ENCODE assay signal across 1 cellular context in the genomic region with DNA sequence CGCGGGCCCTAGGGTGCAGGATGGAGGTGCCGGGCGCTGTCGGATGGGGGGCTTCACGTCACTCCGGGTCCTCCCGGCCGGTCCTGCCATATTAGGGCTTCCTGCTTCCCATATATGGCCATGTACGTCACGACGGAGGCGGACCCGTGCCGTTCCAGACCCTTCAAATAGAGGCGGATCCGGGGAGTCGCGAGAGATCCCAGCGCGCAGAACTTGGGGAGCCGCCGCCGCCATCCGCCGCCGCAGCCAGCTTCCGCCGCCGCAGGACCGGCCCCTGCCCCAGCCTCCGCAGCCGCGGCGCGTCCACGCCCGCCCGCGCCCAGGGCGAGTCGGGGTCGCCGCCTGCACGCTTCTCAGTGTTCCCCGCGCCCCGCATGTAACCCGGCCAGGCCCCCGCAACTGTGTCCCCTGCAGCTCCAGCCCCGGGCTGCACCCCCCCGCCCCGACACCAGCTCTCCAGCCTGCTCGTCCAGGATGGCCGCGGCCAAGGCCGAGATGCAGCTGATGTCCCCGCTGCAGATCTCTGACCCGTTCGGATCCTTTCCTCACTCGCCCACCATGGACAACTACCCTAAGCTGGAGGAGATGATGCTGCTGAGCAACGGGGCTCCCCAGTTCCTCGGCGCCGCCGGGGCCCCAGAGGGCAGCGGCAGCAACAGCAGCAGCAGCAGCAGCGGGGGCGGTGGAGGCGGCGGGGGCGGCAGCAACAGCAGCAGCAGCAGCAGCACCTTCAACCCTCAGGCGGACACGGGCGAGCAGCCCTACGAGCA.
TF ChIP-seq lines count a peak whose summit lies in the region.

Gene EGR1, plus strand, starts transcription at position 192 of the 770 bp plus-strand sequence. Its CDS starts 283 bp downstream, at position 475.

TF ChIP-seq in K562, 482 proteins besides CTCF, POLR2A, EP300 and RAD21 (continued from another document and continues in another):
- TF ChIP-seq, protein P1, sequence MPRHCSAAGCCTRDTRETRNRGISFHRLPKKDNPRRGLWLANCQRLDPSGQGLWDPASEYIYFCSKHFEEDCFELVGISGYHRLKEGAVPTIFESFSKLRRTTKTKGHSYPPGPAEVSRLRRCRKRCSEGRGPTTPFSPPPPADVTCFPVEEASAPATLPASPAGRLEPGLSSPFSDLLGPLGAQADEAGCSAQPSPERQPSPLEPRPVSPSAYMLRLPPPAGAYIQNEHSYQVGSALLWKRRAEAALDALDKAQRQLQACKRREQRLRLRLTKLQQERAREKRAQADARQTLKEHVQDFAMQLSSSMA (CRISPR knock-in tag; IDR thresholded peaks at IDR 0.05), result no peak; the same call in 1 of the 2 replicates
- TF ChIP-seq ELF2 (CRISPR knock-in tag; IDR thresholded peaks at IDR 0.05) (no peak), ZNF12 (CRISPR knock-in tag; IDR thresholded peaks at IDR 0.05) (peak; percentile 22; the same call in 1 of the 2 replicates), COPS2 (conservative IDR thresholded peaks at IDR 0.05) (no peak), CREB3L1 (IDR thresholded peaks at IDR 0.05; ENCODE audit: borderline replicate concordance, low read depth) (no peak), ZNF57 (CRISPR knock-in tag; IDR thresholded peaks at IDR 0.05) (no peak), NFATC3 (IDR thresholded peaks at IDR 0.05) (no peak; the same call in 1 of the 2 replicates), GABPB1 (CRISPR knock-in tag; IDR thresholded peaks at IDR 0.05) (peak; percentile 71; the same call in 1 of the 2 replicates), TAF1 (IDR thresholded peaks at IDR 0.05; ENCODE audit: control insufficient read depth, extremely low read depth, insufficient read depth, low read length, severe bottlenecking) (peak; percentile 68), HNRNPH1 (optimal IDR thresholded peaks at IDR 0.05; ENCODE audit: low read depth, low read length) (no peak), POLR2AphosphoS2 (IDR thresholded peaks at IDR 0.05; ENCODE audit: low read length) (peak; percentile 80; the same call in 1 of the 2 replicates), ZC3H11A (IDR thresholded peaks at IDR 0.05; ENCODE audit: low read depth, low read length) (no peak), KDM1A (IDR thresholded peaks at IDR 0.05) (no peak), EZH2 (IDR thresholded peaks at IDR 0.05; ENCODE audit: borderline replicate concordance, low read depth, low read length) (peak; percentile 18; the same call in 1 of the 2 replicates), MTA3 (IDR thresholded peaks at IDR 0.05; ENCODE audit: borderline replicate concordance) (peak; percentile 98), XRCC3 (IDR thresholded peaks at IDR 0.05) (no peak; the same call in 1 of the 2 replicates), AFF1 (IDR thresholded peaks at IDR 0.05; ENCODE audit: low read depth in 1 of 2, partially characterized antibody in 2 of 2) (peak; percentile 72 to 73), IFI16 (CRISPR knock-in tag; IDR thresholded peaks at IDR 0.05) (no peak), GMEB1 (CRISPR knock-in tag; IDR thresholded peaks at IDR 0.05) (no peak), SRF (CRISPR knock-in tag; IDR thresholded peaks at IDR 0.05) (peak; percentile 97 to 100), ZEB2 (IDR thresholded peaks at IDR 0.05) (no peak), ZNF316 (IDR thresholded peaks at IDR 0.05) (no peak), NR2C1 (IDR thresholded peaks at IDR 0.05) (no peak), NR2C1 (tag; IDR thresholded peaks at IDR 0.05) (no peak), EHMT2 (IDR thresholded peaks at IDR 0.05) (no peak), HNRNPL (IDR thresholded peaks at IDR 0.05; ENCODE audit: low read depth, low read length) (peak; percentile 100), ADNP (tag; IDR thresholded peaks at IDR 0.05) (no peak), E2F5 (CRISPR knock-in tag; IDR thresholded peaks at IDR 0.05) (no peak; the same call in 1 of the 2 replicates)
- TF ChIP-seq, protein P2, sequence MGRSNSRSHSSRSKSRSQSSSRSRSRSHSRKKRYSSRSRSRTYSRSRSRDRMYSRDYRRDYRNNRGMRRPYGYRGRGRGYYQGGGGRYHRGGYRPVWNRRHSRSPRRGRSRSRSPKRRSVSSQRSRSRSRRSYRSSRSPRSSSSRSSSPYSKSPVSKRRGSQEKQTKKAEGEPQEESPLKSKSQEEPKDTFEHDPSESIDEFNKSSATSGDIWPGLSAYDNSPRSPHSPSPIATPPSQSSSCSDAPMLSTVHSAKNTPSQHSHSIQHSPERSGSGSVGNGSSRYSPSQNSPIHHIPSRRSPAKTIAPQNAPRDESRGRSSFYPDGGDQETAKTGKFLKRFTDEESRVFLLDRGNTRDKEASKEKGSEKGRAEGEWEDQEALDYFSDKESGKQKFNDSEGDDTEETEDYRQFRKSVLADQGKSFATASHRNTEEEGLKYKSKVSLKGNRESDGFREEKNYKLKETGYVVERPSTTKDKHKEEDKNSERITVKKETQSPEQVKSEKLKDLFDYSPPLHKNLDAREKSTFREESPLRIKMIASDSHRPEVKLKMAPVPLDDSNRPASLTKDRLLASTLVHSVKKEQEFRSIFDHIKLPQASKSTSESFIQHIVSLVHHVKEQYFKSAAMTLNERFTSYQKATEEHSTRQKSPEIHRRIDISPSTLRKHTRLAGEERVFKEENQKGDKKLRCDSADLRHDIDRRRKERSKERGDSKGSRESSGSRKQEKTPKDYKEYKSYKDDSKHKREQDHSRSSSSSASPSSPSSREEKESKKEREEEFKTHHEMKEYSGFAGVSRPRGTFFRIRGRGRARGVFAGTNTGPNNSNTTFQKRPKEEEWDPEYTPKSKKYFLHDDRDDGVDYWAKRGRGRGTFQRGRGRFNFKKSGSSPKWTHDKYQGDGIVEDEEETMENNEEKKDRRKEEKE (IDR thresholded peaks at IDR 0.05; ENCODE audit: borderline replicate concordance in 1 of 2, control insufficient read depth in 1 of 2, low read depth in 2 of 2, low read length in 1 of 2), result peak in 1 of 2 experiments; percentile 98; a peak in 2 of 4 replicates
- TF ChIP-seq, protein P3, sequence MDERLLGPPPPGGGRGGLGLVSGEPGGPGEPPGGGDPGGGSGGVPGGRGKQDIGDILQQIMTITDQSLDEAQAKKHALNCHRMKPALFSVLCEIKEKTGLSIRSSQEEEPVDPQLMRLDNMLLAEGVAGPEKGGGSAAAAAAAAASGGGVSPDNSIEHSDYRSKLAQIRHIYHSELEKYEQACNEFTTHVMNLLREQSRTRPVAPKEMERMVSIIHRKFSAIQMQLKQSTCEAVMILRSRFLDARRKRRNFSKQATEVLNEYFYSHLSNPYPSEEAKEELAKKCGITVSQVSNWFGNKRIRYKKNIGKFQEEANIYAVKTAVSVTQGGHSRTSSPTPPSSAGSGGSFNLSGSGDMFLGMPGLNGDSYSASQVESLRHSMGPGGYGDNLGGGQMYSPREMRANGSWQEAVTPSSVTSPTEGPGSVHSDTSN (CRISPR knock-in tag; IDR thresholded peaks at IDR 0.05; ENCODE audit: low read depth), result no peak
- TF ChIP-seq, protein P3 (tag; conservative IDR thresholded peaks at IDR 0.05; ENCODE audit: low read depth), result no peak
- TF ChIP-seq, protein P4, sequence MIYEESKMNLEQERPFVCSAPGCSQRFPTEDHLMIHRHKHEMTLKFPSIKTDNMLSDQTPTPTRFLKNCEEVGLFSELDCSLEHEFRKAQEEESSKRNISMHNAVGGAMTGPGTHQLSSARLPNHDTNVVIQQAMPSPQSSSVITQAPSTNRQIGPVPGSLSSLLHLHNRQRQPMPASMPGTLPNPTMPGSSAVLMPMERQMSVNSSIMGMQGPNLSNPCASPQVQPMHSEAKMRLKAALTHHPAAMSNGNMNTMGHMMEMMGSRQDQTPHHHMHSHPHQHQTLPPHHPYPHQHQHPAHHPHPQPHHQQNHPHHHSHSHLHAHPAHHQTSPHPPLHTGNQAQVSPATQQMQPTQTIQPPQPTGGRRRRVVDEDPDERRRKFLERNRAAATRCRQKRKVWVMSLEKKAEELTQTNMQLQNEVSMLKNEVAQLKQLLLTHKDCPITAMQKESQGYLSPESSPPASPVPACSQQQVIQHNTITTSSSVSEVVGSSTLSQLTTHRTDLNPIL (CRISPR knock-in tag; IDR thresholded peaks at IDR 0.05), result no peak
- TF ChIP-seq, protein P5, sequence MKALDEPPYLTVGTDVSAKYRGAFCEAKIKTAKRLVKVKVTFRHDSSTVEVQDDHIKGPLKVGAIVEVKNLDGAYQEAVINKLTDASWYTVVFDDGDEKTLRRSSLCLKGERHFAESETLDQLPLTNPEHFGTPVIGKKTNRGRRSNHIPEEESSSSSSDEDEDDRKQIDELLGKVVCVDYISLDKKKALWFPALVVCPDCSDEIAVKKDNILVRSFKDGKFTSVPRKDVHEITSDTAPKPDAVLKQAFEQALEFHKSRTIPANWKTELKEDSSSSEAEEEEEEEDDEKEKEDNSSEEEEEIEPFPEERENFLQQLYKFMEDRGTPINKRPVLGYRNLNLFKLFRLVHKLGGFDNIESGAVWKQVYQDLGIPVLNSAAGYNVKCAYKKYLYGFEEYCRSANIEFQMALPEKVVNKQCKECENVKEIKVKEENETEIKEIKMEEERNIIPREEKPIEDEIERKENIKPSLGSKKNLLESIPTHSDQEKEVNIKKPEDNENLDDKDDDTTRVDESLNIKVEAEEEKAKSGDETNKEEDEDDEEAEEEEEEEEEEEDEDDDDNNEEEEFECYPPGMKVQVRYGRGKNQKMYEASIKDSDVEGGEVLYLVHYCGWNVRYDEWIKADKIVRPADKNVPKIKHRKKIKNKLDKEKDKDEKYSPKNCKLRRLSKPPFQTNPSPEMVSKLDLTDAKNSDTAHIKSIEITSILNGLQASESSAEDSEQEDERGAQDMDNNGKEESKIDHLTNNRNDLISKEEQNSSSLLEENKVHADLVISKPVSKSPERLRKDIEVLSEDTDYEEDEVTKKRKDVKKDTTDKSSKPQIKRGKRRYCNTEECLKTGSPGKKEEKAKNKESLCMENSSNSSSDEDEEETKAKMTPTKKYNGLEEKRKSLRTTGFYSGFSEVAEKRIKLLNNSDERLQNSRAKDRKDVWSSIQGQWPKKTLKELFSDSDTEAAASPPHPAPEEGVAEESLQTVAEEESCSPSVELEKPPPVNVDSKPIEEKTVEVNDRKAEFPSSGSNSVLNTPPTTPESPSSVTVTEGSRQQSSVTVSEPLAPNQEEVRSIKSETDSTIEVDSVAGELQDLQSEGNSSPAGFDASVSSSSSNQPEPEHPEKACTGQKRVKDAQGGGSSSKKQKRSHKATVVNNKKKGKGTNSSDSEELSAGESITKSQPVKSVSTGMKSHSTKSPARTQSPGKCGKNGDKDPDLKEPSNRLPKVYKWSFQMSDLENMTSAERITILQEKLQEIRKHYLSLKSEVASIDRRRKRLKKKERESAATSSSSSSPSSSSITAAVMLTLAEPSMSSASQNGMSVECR (CRISPR knock-in tag; IDR thresholded peaks at IDR 0.05), result peak; percentile 66; the same call in 1 of the 2 replicates
